8 cellular contexts compared by ENCODE assay signal in the genomic region with DNA sequence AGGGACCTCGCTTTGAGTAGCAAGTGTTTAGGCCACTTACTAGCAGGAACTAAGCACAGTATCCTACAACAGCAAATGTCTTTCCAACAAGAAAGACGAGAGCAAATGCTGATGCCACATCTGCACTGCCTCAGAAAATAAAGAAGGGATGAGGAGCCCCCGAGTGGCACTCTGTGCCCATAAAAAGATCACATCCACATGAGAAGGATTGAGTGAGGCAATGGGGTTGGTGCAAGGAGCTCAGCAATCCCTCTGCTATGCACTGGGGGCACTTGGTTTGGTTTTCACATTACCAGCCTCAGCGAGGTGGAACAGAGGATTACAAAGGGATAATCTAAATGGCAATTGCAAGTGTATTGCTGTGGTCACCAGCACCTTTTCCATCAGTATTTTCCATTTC.
DNase-seq lines count a peak whose midpoint lies in the region; ATAC-seq and TF ChIP-seq lines count a peak whose summit lies in the region.

No MANE protein-coding gene starts in this region.

- POLR2A ChIA-PET in HEK293T (lab: Yijun Ruan, JAX): no interaction called here

- H3K9me3 Mint-ChIP-seq in natural killer cell treated with Interleukin-12 subunit alpha and Interleukin-12 subunit beta and Interleukin-15 and Interleukin-18, amount 100 ng/mL, for 72 hours: peaks cover 15% of the 10 kb centered on the region

- ATAC-seq in natural killer cell treated with Interleukin-12 subunit alpha and Interleukin-12 subunit beta and Interleukin-15 and Interleukin-18, amount 100 ng/mL, for 72 hours: no peak
- ATAC-seq in HG02938 (IDR thresholded peaks at IDR 0.05; ENCODE audit: unreplicated experiment): no peak

- peaks cover 4% of the 10 kb centered on the region for H3K36me3 Mint-ChIP-seq in natural killer cell treated with Interleukin-12 subunit alpha and Interleukin-12 subunit beta and Interleukin-15 and Interleukin-18, amount 100 ng/mL, for 72 hours

- no peak overlapping the region for H3K4me3 Mint-ChIP-seq in natural killer cell treated with Interleukin-12 subunit alpha and Interleukin-12 subunit beta and Interleukin-15 and Interleukin-18, amount 100 ng/mL, for 72 hours

- no peaks in the 10 kb centered on the region for H3K27me3 Mint-ChIP-seq in natural killer cell treated with Interleukin-12 subunit alpha and Interleukin-12 subunit beta and Interleukin-15 and Interleukin-18, amount 100 ng/mL, for 72 hours

- CTCF ChIA-PET in HEK293T (lab: Yijun Ruan, JAX): interaction anchor here (0.9 to 1.0 kb wide), 2 partner anchors 111 to 376 kb away, joined by 3 read pairs; no protein-coding TSS in a partner anchor

- no peaks in the 10 kb centered on the region for H3K4me1 Mint-ChIP-seq in natural killer cell treated with Interleukin-12 subunit alpha and Interleukin-12 subunit beta and Interleukin-15 and Interleukin-18, amount 100 ng/mL, for 72 hours (ENCODE audit: low read depth in 2 of 2)

- DNase-seq in ELR (ENCODE audit: low read depth) (peak; percentile 51), HEK293T (ENCODE audit: extremely low spot score) (peak; percentile 30), SIG-M5 (lab: John Stamatoyannopoulos, UW) (peak; percentile 3), iPS DF 19.7 (ENCODE audit: low read depth, low spot score) (peak; percentile 38), AG08396 (ENCODE audit: low spot score) (no peak), cerebellum (ENCODE audit: low spot score) (no peak)
- DNase-seq in natural killer cell treated with Interleukin-12 subunit alpha and Interleukin-12 subunit beta and Interleukin-15 and Interleukin-18, amount 100 ng/mL, for 72 hours (ENCODE audit: low spot score): no peak

- no peak overlapping the region for H3K27ac Mint-ChIP-seq in natural killer cell treated with Interleukin-12 subunit alpha and Interleukin-12 subunit beta and Interleukin-15 and Interleukin-18, amount 100 ng/mL, for 72 hours

TF ChIP-seq in HEK293T, 16 proteins besides CTCF, POLR2A, EP300 and RAD21:
- TF ChIP-seq NFRKB (IDR thresholded peaks at IDR 0.05) (no peak), LEF1 (IDR thresholded peaks at IDR 0.05; ENCODE audit: borderline replicate concordance) (no peak), ELF4 (IDR thresholded peaks at IDR 0.05) (no peak), FOXM1 (IDR thresholded peaks at IDR 0.05; ENCODE audit: borderline replicate concordance) (no peak), FOXK2 (IDR thresholded peaks at IDR 0.05) (no peak), ARNT (IDR thresholded peaks at IDR 0.05) (no peak), CTBP1 (IDR thresholded peaks at IDR 0.05; ENCODE audit: borderline replicate concordance) (no peak)
- TF ChIP-seq, protein P1, sequence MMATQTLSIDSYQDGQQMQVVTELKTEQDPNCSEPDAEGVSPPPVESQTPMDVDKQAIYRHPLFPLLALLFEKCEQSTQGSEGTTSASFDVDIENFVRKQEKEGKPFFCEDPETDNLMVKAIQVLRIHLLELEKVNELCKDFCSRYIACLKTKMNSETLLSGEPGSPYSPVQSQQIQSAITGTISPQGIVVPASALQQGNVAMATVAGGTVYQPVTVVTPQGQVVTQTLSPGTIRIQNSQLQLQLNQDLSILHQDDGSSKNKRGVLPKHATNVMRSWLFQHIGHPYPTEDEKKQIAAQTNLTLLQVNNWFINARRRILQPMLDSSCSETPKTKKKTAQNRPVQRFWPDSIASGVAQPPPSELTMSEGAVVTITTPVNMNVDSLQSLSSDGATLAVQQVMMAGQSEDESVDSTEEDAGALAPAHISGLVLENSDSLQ (IDR thresholded peaks at IDR 0.05): no peak

Comparison
In these comparisons a context has a peak if more than half of its experiments do, and no peak if none do; other contexts are left out.
1. DNase-seq: peak in ELR (single experiment), HEK293T (single experiment), SIG-M5 (single experiment) and iPS DF 19.7 (single experiment); none in natural killer cell treated with Interleukin-12 subunit alpha and Interleukin-12 subunit beta and Interleukin-15 and Interleukin-18, amount 100 ng/mL, for 72 hours (single experiment), AG08396 (single experiment) and cerebellum (single experiment).